Comparison of ENCODE assay signal across 5 cellular contexts in the genomic region with DNA sequence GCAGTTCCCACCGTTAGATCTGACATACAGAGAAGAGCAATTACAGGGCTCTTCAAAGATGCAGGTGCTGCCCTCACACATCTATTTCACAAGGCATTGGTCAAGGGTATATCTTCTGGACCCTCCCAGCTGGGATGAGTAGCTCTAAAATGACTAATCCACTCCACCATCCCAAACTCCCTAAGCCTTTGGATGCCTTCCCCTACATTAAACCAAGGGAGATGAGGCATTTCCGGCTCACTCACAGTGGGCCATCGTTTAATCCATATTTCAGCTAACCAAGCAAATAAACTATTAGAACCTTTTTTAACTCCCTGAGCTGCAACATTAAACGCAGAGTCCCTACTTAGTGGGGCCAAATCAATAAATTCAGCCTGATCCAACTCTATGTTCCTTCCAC. TPM values are rescaled to one million over a fixed set of nuclear protein-coding genes. Genes with fewer than 3 reads are reported as not detected.
"Had no signal": no experiment of that assay in that cellular context is flagged by ENCODE, and none has a peak within 500 bp of the region (broad histone marks: within the 10 kb centered on the region; RNA-seq: fewer than 3 reads in every experiment).

No MANE protein-coding gene starts in this region.

RNA-seq across cellular contexts. Expression of a gene that starts 45.9 kb away (rescaled TPM):
- total RNA-seq: MCF 10A, OCI-LY7, Peyer's patch, Right ventricle myocardium inferior, SJCRH30 had no signal
